In the genomic region with DNA sequence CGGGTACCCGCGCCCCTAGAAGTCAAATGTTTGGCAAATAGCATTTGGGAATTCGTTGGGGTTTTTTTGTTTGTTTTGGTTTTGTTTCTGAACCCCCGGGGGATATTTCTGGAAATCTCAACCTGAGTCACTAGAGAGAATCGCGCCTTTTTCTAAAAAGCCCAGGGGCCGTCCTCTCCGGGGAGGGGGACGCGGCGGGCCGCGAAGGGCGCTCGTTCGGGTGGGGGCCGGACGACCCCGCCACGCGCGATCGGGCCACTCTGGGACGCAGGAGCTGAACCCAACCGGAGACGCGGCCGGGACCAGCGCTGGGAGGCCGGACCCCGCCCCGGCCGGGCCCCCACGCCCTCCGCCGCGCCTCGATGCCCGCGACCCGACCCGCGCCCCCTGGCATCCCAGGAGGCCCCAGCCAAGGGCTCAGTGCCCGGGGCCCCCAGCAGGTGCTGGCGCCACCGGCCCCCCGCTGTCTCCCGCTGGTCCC, we compare ENCODE assay signal across 2 cellular contexts.
TF ChIP-seq lines count a peak whose summit lies in the region.

No MANE protein-coding gene starts in this region.

TF ChIP-seq in SK-N-SH, 30 proteins besides CTCF, POLR2A, EP300 and RAD21 (continued from another document):
- TF ChIP-seq, protein P1, sequence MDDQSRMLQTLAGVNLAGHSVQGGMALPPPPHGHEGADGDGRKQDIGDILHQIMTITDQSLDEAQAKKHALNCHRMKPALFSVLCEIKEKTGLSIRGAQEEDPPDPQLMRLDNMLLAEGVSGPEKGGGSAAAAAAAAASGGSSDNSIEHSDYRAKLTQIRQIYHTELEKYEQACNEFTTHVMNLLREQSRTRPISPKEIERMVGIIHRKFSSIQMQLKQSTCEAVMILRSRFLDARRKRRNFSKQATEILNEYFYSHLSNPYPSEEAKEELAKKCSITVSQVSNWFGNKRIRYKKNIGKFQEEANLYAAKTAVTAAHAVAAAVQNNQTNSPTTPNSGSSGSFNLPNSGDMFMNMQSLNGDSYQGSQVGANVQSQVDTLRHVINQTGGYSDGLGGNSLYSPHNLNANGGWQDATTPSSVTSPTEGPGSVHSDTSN (IDR thresholded peaks at IDR 0.05): no peak
- TF ChIP-seq, protein P2, sequence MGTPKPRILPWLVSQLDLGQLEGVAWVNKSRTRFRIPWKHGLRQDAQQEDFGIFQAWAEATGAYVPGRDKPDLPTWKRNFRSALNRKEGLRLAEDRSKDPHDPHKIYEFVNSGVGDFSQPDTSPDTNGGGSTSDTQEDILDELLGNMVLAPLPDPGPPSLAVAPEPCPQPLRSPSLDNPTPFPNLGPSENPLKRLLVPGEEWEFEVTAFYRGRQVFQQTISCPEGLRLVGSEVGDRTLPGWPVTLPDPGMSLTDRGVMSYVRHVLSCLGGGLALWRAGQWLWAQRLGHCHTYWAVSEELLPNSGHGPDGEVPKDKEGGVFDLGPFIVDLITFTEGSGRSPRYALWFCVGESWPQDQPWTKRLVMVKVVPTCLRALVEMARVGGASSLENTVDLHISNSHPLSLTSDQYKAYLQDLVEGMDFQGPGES (IDR thresholded peaks at IDR 0.05; ENCODE audit: low read depth, low read length): no peak
- TF ChIP-seq, protein P3, sequence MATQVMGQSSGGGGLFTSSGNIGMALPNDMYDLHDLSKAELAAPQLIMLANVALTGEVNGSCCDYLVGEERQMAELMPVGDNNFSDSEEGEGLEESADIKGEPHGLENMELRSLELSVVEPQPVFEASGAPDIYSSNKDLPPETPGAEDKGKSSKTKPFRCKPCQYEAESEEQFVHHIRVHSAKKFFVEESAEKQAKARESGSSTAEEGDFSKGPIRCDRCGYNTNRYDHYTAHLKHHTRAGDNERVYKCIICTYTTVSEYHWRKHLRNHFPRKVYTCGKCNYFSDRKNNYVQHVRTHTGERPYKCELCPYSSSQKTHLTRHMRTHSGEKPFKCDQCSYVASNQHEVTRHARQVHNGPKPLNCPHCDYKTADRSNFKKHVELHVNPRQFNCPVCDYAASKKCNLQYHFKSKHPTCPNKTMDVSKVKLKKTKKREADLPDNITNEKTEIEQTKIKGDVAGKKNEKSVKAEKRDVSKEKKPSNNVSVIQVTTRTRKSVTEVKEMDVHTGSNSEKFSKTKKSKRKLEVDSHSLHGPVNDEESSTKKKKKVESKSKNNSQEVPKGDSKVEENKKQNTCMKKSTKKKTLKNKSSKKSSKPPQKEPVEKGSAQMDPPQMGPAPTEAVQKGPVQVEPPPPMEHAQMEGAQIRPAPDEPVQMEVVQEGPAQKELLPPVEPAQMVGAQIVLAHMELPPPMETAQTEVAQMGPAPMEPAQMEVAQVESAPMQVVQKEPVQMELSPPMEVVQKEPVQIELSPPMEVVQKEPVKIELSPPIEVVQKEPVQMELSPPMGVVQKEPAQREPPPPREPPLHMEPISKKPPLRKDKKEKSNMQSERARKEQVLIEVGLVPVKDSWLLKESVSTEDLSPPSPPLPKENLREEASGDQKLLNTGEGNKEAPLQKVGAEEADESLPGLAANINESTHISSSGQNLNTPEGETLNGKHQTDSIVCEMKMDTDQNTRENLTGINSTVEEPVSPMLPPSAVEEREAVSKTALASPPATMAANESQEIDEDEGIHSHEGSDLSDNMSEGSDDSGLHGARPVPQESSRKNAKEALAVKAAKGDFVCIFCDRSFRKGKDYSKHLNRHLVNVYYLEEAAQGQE (IDR thresholded peaks at IDR 0.05; ENCODE audit: low read depth, low read length): no peak
- TF ChIP-seq RFX5 (IDR thresholded peaks at IDR 0.05; ENCODE audit: low read length) (no peak), ELF1 (IDR thresholded peaks at IDR 0.05) (no peak), TCF12 (IDR thresholded peaks at IDR 0.05) (no peak), FOXJ3 (CRISPR knock-in tag; IDR thresholded peaks at IDR 0.05) (no peak), NFIC (IDR thresholded peaks at IDR 0.05; ENCODE audit: borderline replicate concordance) (no peak), FOSL2 (IDR thresholded peaks at IDR 0.05; ENCODE audit: borderline replicate concordance, low read depth) (no peak)
- TF ChIP-seq, protein P4, sequence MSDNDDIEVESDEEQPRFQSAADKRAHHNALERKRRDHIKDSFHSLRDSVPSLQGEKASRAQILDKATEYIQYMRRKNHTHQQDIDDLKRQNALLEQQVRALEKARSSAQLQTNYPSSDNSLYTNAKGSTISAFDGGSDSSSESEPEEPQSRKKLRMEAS (IDR thresholded peaks at IDR 0.05; ENCODE audit: low read depth): no peak

TF ChIP-seq in SK-N-SH treated with all-trans-retinoic acid at 6 μM for 48 hours, 23 proteins besides CTCF, POLR2A, EP300 and RAD21 (continued from another document):
- TF ChIP-seq, protein P5, sequence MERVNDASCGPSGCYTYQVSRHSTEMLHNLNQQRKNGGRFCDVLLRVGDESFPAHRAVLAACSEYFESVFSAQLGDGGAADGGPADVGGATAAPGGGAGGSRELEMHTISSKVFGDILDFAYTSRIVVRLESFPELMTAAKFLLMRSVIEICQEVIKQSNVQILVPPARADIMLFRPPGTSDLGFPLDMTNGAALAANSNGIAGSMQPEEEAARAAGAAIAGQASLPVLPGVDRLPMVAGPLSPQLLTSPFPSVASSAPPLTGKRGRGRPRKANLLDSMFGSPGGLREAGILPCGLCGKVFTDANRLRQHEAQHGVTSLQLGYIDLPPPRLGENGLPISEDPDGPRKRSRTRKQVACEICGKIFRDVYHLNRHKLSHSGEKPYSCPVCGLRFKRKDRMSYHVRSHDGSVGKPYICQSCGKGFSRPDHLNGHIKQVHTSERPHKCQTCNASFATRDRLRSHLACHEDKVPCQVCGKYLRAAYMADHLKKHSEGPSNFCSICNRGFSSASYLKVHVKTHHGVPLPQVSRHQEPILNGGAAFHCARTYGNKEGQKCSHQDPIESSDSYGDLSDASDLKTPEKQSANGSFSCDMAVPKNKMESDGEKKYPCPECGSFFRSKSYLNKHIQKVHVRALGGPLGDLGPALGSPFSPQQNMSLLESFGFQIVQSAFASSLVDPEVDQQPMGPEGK (CRISPR knock-in tag; IDR thresholded peaks at IDR 0.05; ENCODE audit: borderline replicate concordance): no peak
- TF ChIP-seq, protein P6, sequence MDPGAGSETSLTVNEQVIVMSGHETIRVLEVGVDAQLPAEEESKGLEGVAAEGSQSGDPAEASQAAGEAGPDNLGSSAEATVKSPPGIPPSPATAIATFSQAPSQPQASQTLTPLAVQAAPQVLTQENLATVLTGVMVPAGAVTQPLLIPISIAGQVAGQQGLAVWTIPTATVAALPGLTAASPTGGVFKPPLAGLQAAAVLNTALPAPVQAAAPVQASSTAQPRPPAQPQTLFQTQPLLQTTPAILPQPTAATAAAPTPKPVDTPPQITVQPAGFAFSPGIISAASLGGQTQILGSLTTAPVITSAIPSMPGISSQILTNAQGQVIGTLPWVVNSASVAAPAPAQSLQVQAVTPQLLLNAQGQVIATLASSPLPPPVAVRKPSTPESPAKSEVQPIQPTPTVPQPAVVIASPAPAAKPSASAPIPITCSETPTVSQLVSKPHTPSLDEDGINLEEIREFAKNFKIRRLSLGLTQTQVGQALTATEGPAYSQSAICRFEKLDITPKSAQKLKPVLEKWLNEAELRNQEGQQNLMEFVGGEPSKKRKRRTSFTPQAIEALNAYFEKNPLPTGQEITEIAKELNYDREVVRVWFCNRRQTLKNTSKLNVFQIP (CRISPR knock-in tag; IDR thresholded peaks at IDR 0.05; ENCODE audit: borderline replicate concordance, low read depth): no peak
- no peak for TF ChIP-seq TOX (CRISPR knock-in tag; IDR thresholded peaks at IDR 0.05; ENCODE audit: borderline replicate concordance)
